In genomic region chr18:48488388-48488850, GRCh38 we compare ENCODE assay signal across 10 cellular contexts. TPM values are rescaled to one million over a fixed set of nuclear protein-coding genes. Genes with fewer than 3 reads are reported as not detected.
DNase-seq lines count a peak whose midpoint lies in the region; ATAC-seq and TF ChIP-seq lines count a peak whose summit lies in the region.
"Had no signal": no experiment of that assay in that cellular context is flagged by ENCODE, and none has a peak within 500 bp of the region (broad histone marks: within the 10 kb centered on the region; RNA-seq: fewer than 3 reads in every experiment).

No MANE protein-coding gene starts in this region.

- no peaks in the 10 kb centered on the region for H3K36me3 ChIP-seq in Caco-2 (ENCODE audit: control insufficient read depth, insufficient read depth, low read length)
- H3K36me3 ChIP-seq: ascending aorta, neutrophil had no signal

- H3K27ac Mint-ChIP-seq in Caco-2 (ENCODE audit: unreplicated experiment): peak overlapping the region; percentile 92
- H3K27ac Mint-ChIP-seq in nephron: peak overlapping the region; percentile 14 to 70 (median 49)
- no peak overlapping the region for H3K27ac Mint-ChIP-seq in naive thymus-derived CD8-positive, alpha-beta T cell

- H3K9me3 ChIP-seq in Caco-2: no peaks in the 10 kb centered on the region
- H3K9me3 ChIP-seq: ascending aorta, neutrophil had no signal

- H3K27me3 ChIP-seq in Caco-2 (replicated peaks; ENCODE audit: control insufficient read depth, insufficient read depth, low read length): no peaks in the 10 kb centered on the region
- H3K27me3 ChIP-seq: ascending aorta, neutrophil had no signal

- POLR2A ChIA-PET in Caco-2 (lab: Charles Lee): interaction anchor here (1.0 kb wide), 2 partner anchors 55 to 60 kb away, joined by 3 read pairs; no protein-coding TSS in a partner anchor
- POLR2A ChIA-PET in naive thymus-derived CD8-positive, alpha-beta T cell (lab: Charles Lee): no interaction called here

- DNase-seq in Caco-2: peak; percentile 69 to 83
- DNase-seq in RPMI7951 (ENCODE audit: low read depth): peak; percentile 92
- peak; percentile 82 for DNase-seq in fibroblast of mammary gland (ENCODE audit: low read depth)
- no peak for DNase-seq in naive thymus-derived CD8-positive, alpha-beta T cell
- DNase-seq in globus pallidus (ENCODE audit: low spot score): no peak

- CTCF ChIA-PET in Caco-2 (lab: Charles Lee): no interaction called here

- ATAC-seq in GM19397 (IDR thresholded peaks at IDR 0.05; ENCODE audit: unreplicated experiment) (no peak), GM19324 (IDR thresholded peaks at IDR 0.05; ENCODE audit: low FRiP score, unreplicated experiment) (no peak)
- ATAC-seq in naive thymus-derived CD8-positive, alpha-beta T cell: no peak

- peaks cover 31% of the 10 kb centered on the region for H3K4me1 ChIP-seq in Caco-2

- H3K4me3 Mint-ChIP-seq in Caco-2 (ENCODE audit: unreplicated experiment) (peak overlapping the region; percentile 54), nephron (no peak overlapping the region)
- no peak overlapping the region for H3K4me3 Mint-ChIP-seq in naive thymus-derived CD8-positive, alpha-beta T cell

- peaks cover 2% of the 10 kb centered on the region for H3K36me3 Mint-ChIP-seq in Caco-2 (ENCODE audit: insufficient read depth, unreplicated experiment)
- H3K36me3 Mint-ChIP-seq in nephron (ENCODE audit: low read depth): no peaks in the 10 kb centered on the region
- peaks cover 0 to 4% (median 0%) of the 10 kb centered on the region in 3 donors for H3K36me3 Mint-ChIP-seq in naive thymus-derived CD8-positive, alpha-beta T cell

- peaks cover 26% of the 10 kb centered on the region for H3K4me1 Mint-ChIP-seq in Caco-2 (ENCODE audit: low read depth, unreplicated experiment)
- peaks cover 24% of the 10 kb centered on the region for H3K4me1 Mint-ChIP-seq in nephron
- H3K4me1 Mint-ChIP-seq in naive thymus-derived CD8-positive, alpha-beta T cell: peaks cover 0 to 2% (median 0%) of the 10 kb centered on the region in 4 donors

- peaks cover 8% of the 10 kb centered on the region for H3K9me3 Mint-ChIP-seq in Caco-2 (ENCODE audit: unreplicated experiment)
- peaks cover 7% of the 10 kb centered on the region for H3K9me3 Mint-ChIP-seq in nephron
- peaks cover 0 to 7% (median 0%) of the 10 kb centered on the region in 9 donors for H3K9me3 Mint-ChIP-seq in naive thymus-derived CD8-positive, alpha-beta T cell

- intact Hi-C loops in Caco-2 (cut with micrococcal nuclease; ENCODE audit: unreplicated experiment): loop anchor here (1.0 kb wide), 3 partner anchors 12 to 51 kb away; partner anchors contain the start of gene CTIF

- BruUV-seq in Caco-2 (replicated peaks; lab: Mats Ljungman, UMichigan): no TSS peak

- no peak overlapping the region for H3K4me3 ChIP-seq in Caco-2 (ENCODE audit: low read depth, low read length)
- H3K4me3 ChIP-seq in fibroblast of mammary gland (ENCODE audit: control insufficient read depth, low read depth, low read length): no peak overlapping the region
- H3K4me3 ChIP-seq: ascending aorta had no signal

- TF ChIP-seq CTCF in Caco-2 (IDR thresholded peaks at IDR 0.05; ENCODE audit: insufficient read depth in 1 of 2, low read depth in 1 of 2, low read length in 1 of 2, severe bottlenecking in 1 of 2, unreplicated experiment in 1 of 2): no peak
- TF ChIP-seq CTCF in fibroblast of mammary gland (conservative IDR thresholded peaks at IDR 0.05; ENCODE audit: control insufficient read depth, insufficient read depth, low read depth, low read length): no peak
- TF ChIP-seq CTCF in nephron (IDR thresholded peaks at IDR 0.05; ENCODE audit: unreplicated experiment in 3 of 3): no peak

- no peaks in the 10 kb centered on the region for H3K27me3 Mint-ChIP-seq in Caco-2 (ENCODE audit: insufficient read depth, unreplicated experiment)
- peaks cover 3% of the 10 kb centered on the region for H3K27me3 Mint-ChIP-seq in nephron (ENCODE audit: low read depth)
- peaks cover 22 to 55% (median 27%) of the 10 kb centered on the region in 5 donors for H3K27me3 Mint-ChIP-seq in naive thymus-derived CD8-positive, alpha-beta T cell

RNA-seq across cellular contexts. Expression of gene CTIF, which starts 50.4 kb away (rescaled TPM):
- total RNA-seq in Caco-2 (2022): 19.9 and 21.4 TPM in 2 replicates
- 3.5 and 4.6 TPM in 2 replicates for total RNA-seq in RPMI7951 (2014; rRNA removed; shearing (Covaris generic))
- total RNA-seq in naive thymus-derived CD8-positive, alpha-beta T cell: 1 to 10 TPM; 2.0 to 3.4 TPM
- polyA plus RNA-seq in naive thymus-derived CD8-positive, alpha-beta T cell: under 1 TPM in 1 of 3 donors, not detected in 2; 0.06 TPM

Comparison
In these comparisons a context has a peak if more than half of its experiments do, and no peak if none do; other contexts are left out.
1. DNase-seq: peak in Caco-2 (2 of 2), RPMI7951 (single experiment) and fibroblast of mammary gland (single experiment); none in naive thymus-derived CD8-positive, alpha-beta T cell (0 of 10) and globus pallidus (single experiment).
2. H3K27ac Mint-ChIP-seq: peak in Caco-2 (single experiment) and nephron (3 of 3); none in naive thymus-derived CD8-positive, alpha-beta T cell (0 of 10).